In genomic region chr1:234515411-234515810, GRCh38 we compare ENCODE assay signal across 2 cellular contexts.
TF ChIP-seq lines count a peak whose summit lies in the region.

No MANE protein-coding gene starts in this region.

TF ChIP-seq in endothelial cell of umbilical vein, 7 proteins besides CTCF, POLR2A, EP300 and RAD21:
- TF ChIP-seq EZH2 (IDR thresholded peaks at IDR 0.05; ENCODE audit: borderline replicate concordance, low read depth, low read length, severe bottlenecking) (no peak), FOS (IDR thresholded peaks at IDR 0.05; ENCODE audit: borderline replicate concordance, insufficient read depth, low read length) (no peak), POLR2AphosphoS5 (IDR thresholded peaks at IDR 0.05; ENCODE audit: insufficient read depth, low read depth, low read length) (no peak), MAX (IDR thresholded peaks at IDR 0.05; ENCODE audit: insufficient read depth, insufficient read length) (no peak), MYC (IDR thresholded peaks at IDR 0.05; ENCODE audit: low read depth, low read length) (no peak), GATA2 (IDR thresholded peaks at IDR 0.05; ENCODE audit: insufficient read depth, insufficient read length, low read depth, low read length) (no peak), JUN (IDR thresholded peaks at IDR 0.05; ENCODE audit: borderline replicate concordance, insufficient read depth, insufficient read length, low read depth) (no peak)

TF ChIP-seq in neural cell, 6 proteins besides CTCF, POLR2A, EP300 and RAD21:
- no peak for TF ChIP-seq POLR2AphosphoS5 (IDR thresholded peaks at IDR 0.05)
- TF ChIP-seq TAF1 (IDR thresholded peaks at IDR 0.05; ENCODE audit: low read depth) = no peak
- no peak for TF ChIP-seq SMC3 (conservative IDR thresholded peaks at IDR 0.05; ENCODE audit: poor library complexity)
- TF ChIP-seq REST (IDR thresholded peaks at IDR 0.05; ENCODE audit: borderline replicate concordance) = no peak
- TF ChIP-seq MXI1 (conservative IDR thresholded peaks at IDR 0.05; ENCODE audit: poor library complexity, severe bottlenecking) = no peak
- no peak for TF ChIP-seq EZH2 (IDR thresholded peaks at IDR 0.05; ENCODE audit: borderline replicate concordance, insufficient read depth, low read length, poor library complexity, severe bottlenecking)
